Comparison of ENCODE assay signal across 1 cellular context in the genomic region with DNA sequence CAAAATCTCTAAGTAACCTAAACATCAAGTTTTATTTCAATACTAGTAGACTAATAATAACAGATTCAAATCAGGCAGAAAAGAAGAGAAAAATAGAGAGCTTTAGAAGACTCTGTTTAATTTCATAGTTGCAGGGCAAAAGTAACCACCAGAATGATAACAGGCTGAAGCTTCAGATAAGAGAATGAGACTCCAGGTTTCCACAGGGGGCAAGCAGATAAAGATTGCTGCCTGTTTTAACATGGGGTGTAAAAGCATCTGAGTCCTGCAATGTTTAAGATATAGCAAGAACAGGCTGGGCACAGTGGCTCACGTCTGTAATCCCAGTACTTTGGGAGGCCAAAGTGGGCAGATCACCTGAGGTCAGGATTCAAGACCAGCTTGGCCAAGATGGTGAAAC.
TF ChIP-seq lines count a peak whose summit lies in the region.

No MANE protein-coding gene starts in this region.

TF ChIP-seq in K562, 482 proteins besides CTCF, POLR2A, EP300 and RAD21 (continued from another document):
- TF ChIP-seq, protein P1, sequence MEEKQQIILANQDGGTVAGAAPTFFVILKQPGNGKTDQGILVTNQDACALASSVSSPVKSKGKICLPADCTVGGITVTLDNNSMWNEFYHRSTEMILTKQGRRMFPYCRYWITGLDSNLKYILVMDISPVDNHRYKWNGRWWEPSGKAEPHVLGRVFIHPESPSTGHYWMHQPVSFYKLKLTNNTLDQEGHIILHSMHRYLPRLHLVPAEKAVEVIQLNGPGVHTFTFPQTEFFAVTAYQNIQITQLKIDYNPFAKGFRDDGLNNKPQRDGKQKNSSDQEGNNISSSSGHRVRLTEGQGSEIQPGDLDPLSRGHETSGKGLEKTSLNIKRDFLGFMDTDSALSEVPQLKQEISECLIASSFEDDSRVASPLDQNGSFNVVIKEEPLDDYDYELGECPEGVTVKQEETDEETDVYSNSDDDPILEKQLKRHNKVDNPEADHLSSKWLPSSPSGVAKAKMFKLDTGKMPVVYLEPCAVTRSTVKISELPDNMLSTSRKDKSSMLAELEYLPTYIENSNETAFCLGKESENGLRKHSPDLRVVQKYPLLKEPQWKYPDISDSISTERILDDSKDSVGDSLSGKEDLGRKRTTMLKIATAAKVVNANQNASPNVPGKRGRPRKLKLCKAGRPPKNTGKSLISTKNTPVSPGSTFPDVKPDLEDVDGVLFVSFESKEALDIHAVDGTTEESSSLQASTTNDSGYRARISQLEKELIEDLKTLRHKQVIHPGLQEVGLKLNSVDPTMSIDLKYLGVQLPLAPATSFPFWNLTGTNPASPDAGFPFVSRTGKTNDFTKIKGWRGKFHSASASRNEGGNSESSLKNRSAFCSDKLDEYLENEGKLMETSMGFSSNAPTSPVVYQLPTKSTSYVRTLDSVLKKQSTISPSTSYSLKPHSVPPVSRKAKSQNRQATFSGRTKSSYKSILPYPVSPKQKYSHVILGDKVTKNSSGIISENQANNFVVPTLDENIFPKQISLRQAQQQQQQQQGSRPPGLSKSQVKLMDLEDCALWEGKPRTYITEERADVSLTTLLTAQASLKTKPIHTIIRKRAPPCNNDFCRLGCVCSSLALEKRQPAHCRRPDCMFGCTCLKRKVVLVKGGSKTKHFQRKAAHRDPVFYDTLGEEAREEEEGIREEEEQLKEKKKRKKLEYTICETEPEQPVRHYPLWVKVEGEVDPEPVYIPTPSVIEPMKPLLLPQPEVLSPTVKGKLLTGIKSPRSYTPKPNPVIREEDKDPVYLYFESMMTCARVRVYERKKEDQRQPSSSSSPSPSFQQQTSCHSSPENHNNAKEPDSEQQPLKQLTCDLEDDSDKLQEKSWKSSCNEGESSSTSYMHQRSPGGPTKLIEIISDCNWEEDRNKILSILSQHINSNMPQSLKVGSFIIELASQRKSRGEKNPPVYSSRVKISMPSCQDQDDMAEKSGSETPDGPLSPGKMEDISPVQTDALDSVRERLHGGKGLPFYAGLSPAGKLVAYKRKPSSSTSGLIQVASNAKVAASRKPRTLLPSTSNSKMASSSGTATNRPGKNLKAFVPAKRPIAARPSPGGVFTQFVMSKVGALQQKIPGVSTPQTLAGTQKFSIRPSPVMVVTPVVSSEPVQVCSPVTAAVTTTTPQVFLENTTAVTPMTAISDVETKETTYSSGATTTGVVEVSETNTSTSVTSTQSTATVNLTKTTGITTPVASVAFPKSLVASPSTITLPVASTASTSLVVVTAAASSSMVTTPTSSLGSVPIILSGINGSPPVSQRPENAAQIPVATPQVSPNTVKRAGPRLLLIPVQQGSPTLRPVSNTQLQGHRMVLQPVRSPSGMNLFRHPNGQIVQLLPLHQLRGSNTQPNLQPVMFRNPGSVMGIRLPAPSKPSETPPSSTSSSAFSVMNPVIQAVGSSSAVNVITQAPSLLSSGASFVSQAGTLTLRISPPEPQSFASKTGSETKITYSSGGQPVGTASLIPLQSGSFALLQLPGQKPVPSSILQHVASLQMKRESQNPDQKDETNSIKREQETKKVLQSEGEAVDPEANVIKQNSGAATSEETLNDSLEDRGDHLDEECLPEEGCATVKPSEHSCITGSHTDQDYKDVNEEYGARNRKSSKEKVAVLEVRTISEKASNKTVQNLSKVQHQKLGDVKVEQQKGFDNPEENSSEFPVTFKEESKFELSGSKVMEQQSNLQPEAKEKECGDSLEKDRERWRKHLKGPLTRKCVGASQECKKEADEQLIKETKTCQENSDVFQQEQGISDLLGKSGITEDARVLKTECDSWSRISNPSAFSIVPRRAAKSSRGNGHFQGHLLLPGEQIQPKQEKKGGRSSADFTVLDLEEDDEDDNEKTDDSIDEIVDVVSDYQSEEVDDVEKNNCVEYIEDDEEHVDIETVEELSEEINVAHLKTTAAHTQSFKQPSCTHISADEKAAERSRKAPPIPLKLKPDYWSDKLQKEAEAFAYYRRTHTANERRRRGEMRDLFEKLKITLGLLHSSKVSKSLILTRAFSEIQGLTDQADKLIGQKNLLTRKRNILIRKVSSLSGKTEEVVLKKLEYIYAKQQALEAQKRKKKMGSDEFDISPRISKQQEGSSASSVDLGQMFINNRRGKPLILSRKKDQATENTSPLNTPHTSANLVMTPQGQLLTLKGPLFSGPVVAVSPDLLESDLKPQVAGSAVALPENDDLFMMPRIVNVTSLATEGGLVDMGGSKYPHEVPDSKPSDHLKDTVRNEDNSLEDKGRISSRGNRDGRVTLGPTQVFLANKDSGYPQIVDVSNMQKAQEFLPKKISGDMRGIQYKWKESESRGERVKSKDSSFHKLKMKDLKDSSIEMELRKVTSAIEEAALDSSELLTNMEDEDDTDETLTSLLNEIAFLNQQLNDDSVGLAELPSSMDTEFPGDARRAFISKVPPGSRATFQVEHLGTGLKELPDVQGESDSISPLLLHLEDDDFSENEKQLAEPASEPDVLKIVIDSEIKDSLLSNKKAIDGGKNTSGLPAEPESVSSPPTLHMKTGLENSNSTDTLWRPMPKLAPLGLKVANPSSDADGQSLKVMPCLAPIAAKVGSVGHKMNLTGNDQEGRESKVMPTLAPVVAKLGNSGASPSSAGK (IDR thresholded peaks at IDR 0.05) = no peak
- TF ChIP-seq KLF16 (IDR thresholded peaks at IDR 0.05) (peak; percentile 76), CBX1 (IDR thresholded peaks at IDR 0.05; ENCODE audit: low read depth) (no peak), CBX5 (IDR thresholded peaks at IDR 0.05; ENCODE audit: borderline replicate concordance, low read depth) (no peak), TEAD4 (IDR thresholded peaks at IDR 0.05; ENCODE audit: low read length) (peak; percentile 89), TEAD4 (CRISPR knock-in tag; IDR thresholded peaks at IDR 0.05; ENCODE audit: borderline replicate concordance) (no peak), CBFA2T2 (conservative IDR thresholded peaks at IDR 0.05) (peak; percentile 86), FOXK2 (conservative IDR thresholded peaks at IDR 0.05 in 1 of 2, IDR thresholded peaks at IDR 0.05 in 1 of 2; ENCODE audit: low read depth in 2 of 2) (no peak), MTA2 (IDR thresholded peaks at IDR 0.05; ENCODE audit: low read depth) (peak; percentile 72), ZFX (CRISPR knock-in tag; IDR thresholded peaks at IDR 0.05) (no peak), HDAC2 (IDR thresholded peaks at IDR 0.05) (0 out of 2 replicates have a peak, but pooled peaks have one; percentile 20), PML (IDR thresholded peaks at IDR 0.05; ENCODE audit: low read length) (peak; percentile 49; the same call in 1 of the 2 replicates), GTF2E2 (tag; IDR thresholded peaks at IDR 0.05) (no peak), MAFK (IDR thresholded peaks at IDR 0.05; ENCODE audit: low read length) (no peak)
- TF ChIP-seq, protein P2, sequence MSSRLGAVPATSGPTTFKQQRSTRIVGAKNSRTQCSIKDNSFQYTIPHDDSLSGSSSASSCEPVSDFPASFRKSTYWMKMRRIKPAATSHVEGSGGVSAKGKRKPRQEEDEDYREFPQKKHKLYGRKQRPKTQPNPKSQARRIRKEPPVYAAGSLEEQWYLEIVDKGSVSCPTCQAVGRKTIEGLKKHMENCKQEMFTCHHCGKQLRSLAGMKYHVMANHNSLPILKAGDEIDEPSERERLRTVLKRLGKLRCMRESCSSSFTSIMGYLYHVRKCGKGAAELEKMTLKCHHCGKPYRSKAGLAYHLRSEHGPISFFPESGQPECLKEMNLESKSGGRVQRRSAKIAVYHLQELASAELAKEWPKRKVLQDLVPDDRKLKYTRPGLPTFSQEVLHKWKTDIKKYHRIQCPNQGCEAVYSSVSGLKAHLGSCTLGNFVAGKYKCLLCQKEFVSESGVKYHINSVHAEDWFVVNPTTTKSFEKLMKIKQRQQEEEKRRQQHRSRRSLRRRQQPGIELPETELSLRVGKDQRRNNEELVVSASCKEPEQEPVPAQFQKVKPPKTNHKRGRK (tag; IDR thresholded peaks at IDR 0.05) = no peak
